28 cellular contexts compared by ENCODE assay signal in the genomic region with DNA sequence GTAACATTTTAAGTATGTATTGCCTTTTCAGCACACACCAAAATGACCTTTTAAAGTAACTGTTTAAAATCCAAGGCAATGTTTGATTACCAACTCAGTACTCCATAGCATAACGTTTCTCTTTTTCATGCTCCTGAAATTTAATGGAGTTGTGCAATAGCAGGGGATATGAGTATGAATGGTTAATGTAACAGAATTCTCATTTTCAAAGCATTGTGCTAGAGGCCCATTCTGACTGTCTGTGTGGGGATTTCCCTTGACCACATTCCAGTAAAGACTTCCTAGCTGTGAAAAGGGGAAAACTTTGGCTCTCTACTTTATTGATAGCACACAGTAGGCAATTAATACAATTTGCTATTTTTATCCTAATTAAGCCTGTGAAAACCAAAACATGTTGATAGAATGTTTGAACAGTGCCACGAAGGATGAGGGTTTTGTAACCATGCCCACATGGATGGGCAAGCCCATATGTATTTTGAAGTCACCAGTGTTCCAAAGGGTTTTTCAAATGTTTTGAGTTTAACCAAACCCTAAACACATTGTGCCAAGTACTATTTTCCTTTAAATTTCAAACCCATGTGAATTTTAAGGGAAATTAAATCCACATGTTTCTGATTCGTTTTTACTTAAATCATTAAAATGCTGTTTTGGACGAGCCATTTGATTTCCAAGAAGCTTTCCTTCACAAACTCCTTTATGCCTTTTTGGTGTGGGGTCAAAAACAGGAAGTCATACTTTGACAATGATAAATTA.
A peak's percentile ranks its signal among the peaks of the same experiment; 100 is the strongest.
DNase-seq lines count a peak whose midpoint lies in the region; ATAC-seq lines count a peak whose summit lies in the region.
"Had no signal": no experiment of that assay in that cellular context is flagged by ENCODE, and none has a peak within 500 bp of the region (broad histone marks: within the 10 kb centered on the region; RNA-seq: fewer than 3 reads in every experiment).

No MANE protein-coding gene starts in this region.

- H3K9ac ChIP-seq in adipocyte (ENCODE audit: low read length) = no peak overlapping the region

- peaks cover 13% of the 10 kb centered on the region for H3K4me1 ChIP-seq in adipocyte (ENCODE audit: control insufficient read depth, insufficient read depth, low read length)
- H3K4me1 ChIP-seq: gastroesophageal sphincter, lower lobe of right lung, psoas muscle had no signal

- H3K4me3 Mint-ChIP-seq in natural killer cell treated with Interleukin-12 subunit alpha and Interleukin-12 subunit beta and Interleukin-15 and Interleukin-18, amount 100 ng/mL, for 72 hours = no peak overlapping the region
- no peak overlapping the region for H3K4me3 Mint-ChIP-seq in stimulated activated effector memory CD8-positive, alpha-beta T cell treated with anti-CD3 and anti-CD28 coated beads, Interleukin-12 subunit alpha, Interleukin-12 subunit beta, amount 100 ng/mL, for 72 hours
- H3K4me3 Mint-ChIP-seq: activated CD4-positive, alpha-beta memory T cell treated with anti-CD3 and anti-CD28 coated beads for 36 hours; activated naive CD4-positive, alpha-beta T cell treated with anti-CD3 and anti-CD28 coated beads, Interleukin-2, amount 10 ng/mL, durations not matched to agents 7 days and 5 days; activated T-helper 17 cell treated with anti-CD3 and anti-CD28 coated beads, Interleukin-2, amount 50 U/mL, for 72 hours; CD8-positive, alpha-beta memory T cell; naive B cell; T-helper 2 cell treated with Interferon-gamma antibody and Interleukin-4, amounts not matched to agents 5 μg/mL and 100 μg/mL, for 36 hours had no signal

- no peaks in the 10 kb centered on the region for H3K9me3 ChIP-seq in adipocyte (ENCODE audit: control insufficient read depth, low read length)
- H3K9me3 ChIP-seq: gastroesophageal sphincter, lower lobe of right lung, psoas muscle, tibial nerve had no signal

- H3K4me1 Mint-ChIP-seq in natural killer cell treated with Interleukin-12 subunit alpha and Interleukin-12 subunit beta and Interleukin-15 and Interleukin-18, amount 100 ng/mL, for 72 hours (ENCODE audit: low read depth in 2 of 2) = no peaks in the 10 kb centered on the region
- H3K4me1 Mint-ChIP-seq in stimulated activated effector memory CD8-positive, alpha-beta T cell treated with anti-CD3 and anti-CD28 coated beads, Interleukin-12 subunit alpha, Interleukin-12 subunit beta, amount 100 ng/mL, for 72 hours = no peaks in the 10 kb centered on the region
- H3K4me1 Mint-ChIP-seq: activated naive CD4-positive, alpha-beta T cell treated with anti-CD3 and anti-CD28 coated beads, Interleukin-2, amount 10 ng/mL, durations not matched to agents 7 days and 5 days; activated T-helper 17 cell treated with anti-CD3 and anti-CD28 coated beads, Interleukin-2, amount 50 U/mL, for 72 hours; CD8-positive, alpha-beta memory T cell; naive B cell had no signal

- ATAC-seq in natural killer cell treated with Interleukin-12 subunit alpha and Interleukin-12 subunit beta and Interleukin-15 and Interleukin-18, amount 100 ng/mL, for 72 hours = no peak
- no peak for ATAC-seq in stimulated activated effector memory CD8-positive, alpha-beta T cell treated with anti-CD3 and anti-CD28 coated beads, Interleukin-12 subunit alpha, Interleukin-12 subunit beta, amount 100 ng/mL, for 72 hours
- ATAC-seq: activated T-helper 17 cell treated with anti-CD3 and anti-CD28 coated beads, Interleukin-2, amount 50 U/mL, for 72 hours; gastroesophageal sphincter; lower lobe of right lung had no signal

- no peak overlapping the region for H3K4me3 ChIP-seq in adipocyte (ENCODE audit: low read length)
- H3K4me3 ChIP-seq: gastroesophageal sphincter, hepatocyte, lower lobe of right lung, psoas muscle, tibial nerve had no signal

- no peaks in the 10 kb centered on the region for H3K27me3 ChIP-seq in adipocyte (replicated peaks; ENCODE audit: control insufficient read depth, insufficient read depth, low read length)
- H3K27me3 ChIP-seq: gastroesophageal sphincter, hepatocyte, tibial nerve had no signal

- no peaks in the 10 kb centered on the region for H3K36me3 Mint-ChIP-seq in natural killer cell treated with Interleukin-12 subunit alpha and Interleukin-12 subunit beta and Interleukin-15 and Interleukin-18, amount 100 ng/mL, for 72 hours
- no peaks in the 10 kb centered on the region for H3K36me3 Mint-ChIP-seq in stimulated activated effector memory CD8-positive, alpha-beta T cell treated with anti-CD3 and anti-CD28 coated beads, Interleukin-12 subunit alpha, Interleukin-12 subunit beta, amount 100 ng/mL, for 72 hours
- H3K36me3 Mint-ChIP-seq: activated CD4-positive, alpha-beta memory T cell treated with anti-CD3 and anti-CD28 coated beads for 36 hours; activated naive CD4-positive, alpha-beta T cell treated with anti-CD3 and anti-CD28 coated beads, Interleukin-2, amount 10 ng/mL, durations not matched to agents 7 days and 5 days; CD8-positive, alpha-beta memory T cell; naive B cell had no signal

- peak; percentile 29 for DNase-seq in Daoy (ENCODE audit: low read depth)
- peak; percentile 13 for DNase-seq in HS-5 (ENCODE audit: low read depth)
- DNase-seq in adipocyte (ENCODE audit: low read depth) = peak; percentile 72
- peak; percentile 36 for DNase-seq in fibroblast of the conjunctiva (ENCODE audit: low read depth)
- no peak for DNase-seq in cerebellum (ENCODE audit: low spot score)
- no peak for DNase-seq in NCI-H526 treated with DMSO at 0.1 percent for 48 hours (lab: John Stamatoyannopoulos, UW)
- DNase-seq in natural killer cell treated with Interleukin-12 subunit alpha and Interleukin-12 subunit beta and Interleukin-15 and Interleukin-18, amount 100 ng/mL, for 72 hours (ENCODE audit: low spot score) = no peak
- no peak for DNase-seq in stimulated activated effector memory CD8-positive, alpha-beta T cell treated with anti-CD3 and anti-CD28 coated beads, Interleukin-12 subunit alpha, Interleukin-12 subunit beta, amount 100 ng/mL, for 72 hours (ENCODE audit: low spot score in 2 of 2)
- DNase-seq: activated CD4-positive, alpha-beta memory T cell treated with anti-CD3 and anti-CD28 coated beads for 36 hours; activated CD4-positive, alpha-beta T cell treated with anti-CD3 and anti-CD28 coated beads for 1 hour; activated CD8-positive, alpha-beta memory T cell treated with anti-CD3 and anti-CD28 coated beads, Interleukin-2, amount 50 U/mL, for 48 hours; activated naive CD4-positive, alpha-beta T cell treated with anti-CD3 and anti-CD28 coated beads, Interleukin-2, amount 10 ng/mL, durations not matched to agents 7 days and 5 days; amygdala; CD8-positive, alpha-beta memory T cell; lower lobe of right lung; midbrain; naive B cell; NCI-H1417 treated with DMSO at 0.1 percent for 48 hours; NCI-H2081; occipital lobe; psoas muscle; SHP77; stimulated activated CD4-positive, alpha-beta T cell treated with anti-CD3 and anti-CD28 coated beads, Interleukin-4, amount 100 ng/mL, for 24 hours had no signal

- H3K9me3 Mint-ChIP-seq in natural killer cell treated with Interleukin-12 subunit alpha and Interleukin-12 subunit beta and Interleukin-15 and Interleukin-18, amount 100 ng/mL, for 72 hours = peaks cover 9% of the 10 kb centered on the region
- H3K9me3 Mint-ChIP-seq in stimulated activated effector memory CD8-positive, alpha-beta T cell treated with anti-CD3 and anti-CD28 coated beads, Interleukin-12 subunit alpha, Interleukin-12 subunit beta, amount 100 ng/mL, for 72 hours = peaks cover 5% of the 10 kb centered on the region
- H3K9me3 Mint-ChIP-seq: activated CD4-positive, alpha-beta memory T cell treated with anti-CD3 and anti-CD28 coated beads for 36 hours; activated naive CD4-positive, alpha-beta T cell treated with anti-CD3 and anti-CD28 coated beads, Interleukin-2, amount 10 ng/mL, durations not matched to agents 7 days and 5 days; T-helper 2 cell treated with Interferon-gamma antibody and Interleukin-4, amounts not matched to agents 5 μg/mL and 100 μg/mL, for 36 hours had no signal

- H3K36me3 ChIP-seq in adipocyte (ENCODE audit: control insufficient read depth, insufficient read depth, low read length, severe bottlenecking) = no peaks in the 10 kb centered on the region
- H3K36me3 ChIP-seq: gastroesophageal sphincter, lower lobe of right lung, tibial nerve had no signal

- H3K27ac Mint-ChIP-seq in natural killer cell treated with Interleukin-12 subunit alpha and Interleukin-12 subunit beta and Interleukin-15 and Interleukin-18, amount 100 ng/mL, for 72 hours = no peak overlapping the region
- H3K27ac Mint-ChIP-seq in stimulated activated effector memory CD8-positive, alpha-beta T cell treated with anti-CD3 and anti-CD28 coated beads, Interleukin-12 subunit alpha, Interleukin-12 subunit beta, amount 100 ng/mL, for 72 hours = no peak overlapping the region
- H3K27ac Mint-ChIP-seq: activated CD4-positive, alpha-beta memory T cell treated with anti-CD3 and anti-CD28 coated beads for 36 hours; activated naive CD4-positive, alpha-beta T cell treated with anti-CD3 and anti-CD28 coated beads, Interleukin-2, amount 10 ng/mL, durations not matched to agents 7 days and 5 days; activated T-helper 17 cell treated with anti-CD3 and anti-CD28 coated beads, Interleukin-2, amount 50 U/mL, for 72 hours; CD8-positive, alpha-beta memory T cell; naive B cell; T-helper 2 cell treated with Interferon-gamma antibody and Interleukin-4, amounts not matched to agents 5 μg/mL and 100 μg/mL, for 36 hours had no signal

- no peaks in the 10 kb centered on the region for H3K27me3 Mint-ChIP-seq in natural killer cell treated with Interleukin-12 subunit alpha and Interleukin-12 subunit beta and Interleukin-15 and Interleukin-18, amount 100 ng/mL, for 72 hours
- H3K27me3 Mint-ChIP-seq: activated CD4-positive, alpha-beta memory T cell treated with anti-CD3 and anti-CD28 coated beads for 36 hours; activated naive CD4-positive, alpha-beta T cell treated with anti-CD3 and anti-CD28 coated beads, Interleukin-2, amount 10 ng/mL, durations not matched to agents 7 days and 5 days; activated T-helper 17 cell treated with anti-CD3 and anti-CD28 coated beads, Interleukin-2, amount 50 U/mL, for 72 hours; CD8-positive, alpha-beta memory T cell had no signal

Comparison
In these comparisons a context has a peak if more than half of its experiments do, and no peak if none do; other contexts are left out.
1. DNase-seq: peak in Daoy (single experiment), HS-5 (single experiment), adipocyte (single experiment) and fibroblast of the conjunctiva (single experiment); none in cerebellum (single experiment), NCI-H526 treated with DMSO at 0.1 percent for 48 hours (single experiment), natural killer cell treated with Interleukin-12 subunit alpha and Interleukin-12 subunit beta and Interleukin-15 and Interleukin-18, amount 100 ng/mL, for 72 hours (single experiment) and stimulated activated effector memory CD8-positive, alpha-beta T cell treated with anti-CD3 and anti-CD28 coated beads, Interleukin-12 subunit alpha, Interleukin-12 subunit beta, amount 100 ng/mL, for 72 hours (0 of 2).